Comparison of ENCODE assay signal across 8 cellular contexts in genomic region chr11:67468835-67469811, GRCh38. TPM values are rescaled to one million over a fixed set of nuclear protein-coding genes. Genes with fewer than 3 reads are reported as not detected.
DNase-seq lines count a peak whose midpoint lies in the region; ATAC-seq, FAIRE-seq and TF ChIP-seq lines count a peak whose summit lies in the region.

TSS of gene TMEM134 (minus strand) at chr11:67469251. CDS start at chr11:67469192, 59 bp downstream.

- H3K4me3 ChIP-seq in AG04450 (ENCODE audit: low read depth, low read length) (peak within 1 kb of the TSS; percentile 71), kidney (ENCODE audit: low read length in 2 of 2) (peak within 1 kb of the TSS; percentile 74 to 84)

- no peak for FAIRE-seq in kidney (lab: Jason Lieb, UNC)

- H3K27ac ChIP-seq in AG04450 (ENCODE audit: low read depth, low read length) (peak within 1 kb of the TSS; percentile 65), kidney (ENCODE audit: low read depth in 2 of 2, low read length in 2 of 2) (peak within 1 kb of the TSS; percentile 88)

- ATAC-seq in GM18868 (IDR thresholded peaks at IDR 0.05; ENCODE audit: unreplicated experiment) (peak; percentile 67), HG03139 (IDR thresholded peaks at IDR 0.05; ENCODE audit: unreplicated experiment) (peak; percentile 54)

- TF ChIP-seq CTCF in AG04450 (IDR thresholded peaks at IDR 0.05; ENCODE audit: low read depth, low read length) = peak; percentile 37
- TF ChIP-seq CTCF in kidney (IDR thresholded peaks at IDR 0.05; ENCODE audit: borderline replicate concordance, extremely low read depth, insufficient read depth) = peak; percentile 54

- H3K9me3 ChIP-seq in AG04450 (ENCODE audit: control insufficient read depth, insufficient read depth, low read length) (peaks cover 6% of the 10 kb centered on the region; the same call in 1 of the 2 replicates), kidney (ENCODE audit: control insufficient read depth in 1 of 2, low read length in 2 of 2) (no peaks in the 10 kb centered on the region)

- H3K9ac ChIP-seq in kidney (ENCODE audit: low read length in 2 of 2) = peak within 1 kb of the TSS; percentile 84 to 96

- POLR2A ChIA-PET in AG04450 (lab: Yijun Ruan, JAX) = interaction anchor here (0.7 to 2.5 kb wide), 3 partner anchors 14 to 67 kb away, joined by 3 to 11 read pairs (median 4); partner anchors contain the start of genes AIP, CORO1B and PPP1CA

- CTCF ChIA-PET in AG04450 (lab: Charles Lee) = interaction anchor here (2.8 kb wide), 1 partner anchor 68 kb away, joined by 15 read pairs; the partner anchor contains the start of gene PPP1CA

- peaks cover 4% of the 10 kb centered on the region for H3K27me3 ChIP-seq in AG04450 (ENCODE audit: control insufficient read depth, insufficient read depth, low read length)

- H3K4me1 ChIP-seq in kidney (ENCODE audit: control insufficient read depth in 1 of 2, insufficient read depth in 1 of 2, low read depth in 1 of 2, low read length in 2 of 2) = peaks cover 6 to 19% of the 10 kb centered on the region in 2 donors

- intact Hi-C loops in kidney (cut with DNase I) = no loop called here

- DNase-seq in AG04450 (ENCODE audit: low read depth, low spot score) (peak; percentile 69), NCI-H345 (lab: John Stamatoyannopoulos, UW) (peak; percentile 93), cerebellar nuclear complex (lab: John Stamatoyannopoulos, UW) (peak; percentile 69 to 79), kidney (peak; percentile 98)
- DNase-seq in activated CD4-positive, alpha-beta T cell treated with anti-CD3 and anti-CD28 coated beads for 1 hour = peak; percentile 89
- DNase-seq in stimulated activated CD4-positive, alpha-beta T cell treated with anti-CD3 and anti-CD28 coated beads, Interleukin-15, amount 100 ng/mL, for 1 hour (ENCODE audit: low read depth in 1 of 2, low spot score in 1 of 2) = peak; percentile 88 to 91

- no peaks in the 10 kb centered on the region for H3K36me3 ChIP-seq in kidney (ENCODE audit: control insufficient read depth in 1 of 2, insufficient read depth in 2 of 2, low read length in 2 of 2)

RNA-seq across cellular contexts. Expression of gene TMEM134, which starts in this region (rescaled TPM):
- polyA plus RNA-seq in AG04450 (2011; rRNA removed) (14.7 and 22.5 TPM in 2 replicates), kidney (ENCODE audit: insufficient read depth, low read depth, low replicate concordance) (127 TPM)
- polyA minus RNA-seq in AG04450 (2011; rRNA and poly(A)+ RNA removed) = 2.7 and 4.6 TPM in 2 replicates
- total RNA-seq in kidney = 65.5 TPM

Comparison
In these comparisons a context has a peak if more than half of its experiments do, and no peak if none do; other contexts are left out.
1. Peak in every context shown above with its lines: DNase-seq, ATAC-seq, H3K4me3 ChIP-seq and H3K27ac ChIP-seq.